Comparison of ENCODE assay signal across 29 cellular contexts in the genomic region with DNA sequence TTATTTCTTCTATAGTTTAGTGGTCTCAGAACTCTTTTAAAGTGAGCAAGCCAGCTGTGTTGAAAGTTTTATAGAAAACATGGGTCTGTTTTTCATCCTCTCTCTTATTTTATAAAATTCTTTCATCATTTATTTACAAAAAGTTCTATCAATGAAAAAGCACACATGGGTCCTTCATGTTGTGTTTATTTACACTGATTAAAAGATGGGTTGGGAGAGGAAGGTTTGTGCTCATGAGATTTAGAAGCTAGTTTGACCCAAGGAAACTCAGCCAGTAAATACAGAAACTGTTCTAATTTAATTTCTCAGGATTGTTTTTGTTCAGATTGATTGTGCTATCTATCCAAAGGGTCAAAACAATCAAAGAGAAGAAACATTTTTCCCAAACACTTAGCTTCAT.
"Had no signal": no experiment of that assay in that cellular context is flagged by ENCODE, and none has a peak within 500 bp of the region (broad histone marks: within the 10 kb centered on the region; RNA-seq: fewer than 3 reads in every experiment).

No MANE protein-coding gene starts in this region.

- H3K27ac ChIP-seq: hepatocyte, lower lobe of right lung, neutrophil, ovary, prostate gland, suprapubic skin, thoracic aorta had no signal

- H3K9me3 Mint-ChIP-seq: naive thymus-derived CD8-positive, alpha-beta T cell; nephron; neural crest cell; stimulated activated effector memory CD8-positive, alpha-beta T cell treated with anti-CD3 and anti-CD28 coated beads, Interleukin-12 subunit alpha, Interleukin-12 subunit beta, amount 100 ng/mL, for 72 hours; stimulated activated naive CD8-positive, alpha-beta T cell treated with anti-CD3 and anti-CD28 coated beads, Interleukin-15, Interleukin-2, amounts not matched to agents 100 ng/mL and 50 ng/mL, for 24 hours had no signal

- H3K36me3 ChIP-seq: heart right ventricle, lower lobe of right lung, neutrophil, ovary, prostate gland, spleen, suprapubic skin, thoracic aorta, transverse colon, upper lobe of left lung had no signal

- H3K4me2 ChIP-seq: hepatocyte had no signal

- H3K27ac Mint-ChIP-seq: naive thymus-derived CD8-positive, alpha-beta T cell; nephron; stimulated activated effector memory CD8-positive, alpha-beta T cell treated with anti-CD3 and anti-CD28 coated beads, Interleukin-12 subunit alpha, Interleukin-12 subunit beta, amount 100 ng/mL, for 72 hours; stimulated activated naive CD8-positive, alpha-beta T cell treated with anti-CD3 and anti-CD28 coated beads, Interleukin-15, Interleukin-2, amounts not matched to agents 100 ng/mL and 50 ng/mL, for 24 hours had no signal

- ATAC-seq: heart right ventricle; left cardiac atrium; left lobe of liver; lower lobe of right lung; naive thymus-derived CD8-positive, alpha-beta T cell; right cardiac atrium; sciatic nerve; stimulated activated effector memory CD8-positive, alpha-beta T cell treated with anti-CD3 and anti-CD28 coated beads, Interleukin-12 subunit alpha, Interleukin-12 subunit beta, amount 100 ng/mL, for 72 hours had no signal

- H2AFZ ChIP-seq: hepatocyte had no signal

- H3K79me2 ChIP-seq: hepatocyte had no signal

- H3K27me3 ChIP-seq: heart right ventricle, hepatocyte, neutrophil, ovary, spleen, suprapubic skin, transverse colon, upper lobe of left lung had no signal

- H3K36me3 Mint-ChIP-seq: naive thymus-derived CD8-positive, alpha-beta T cell; stimulated activated effector memory CD8-positive, alpha-beta T cell treated with anti-CD3 and anti-CD28 coated beads, Interleukin-12 subunit alpha, Interleukin-12 subunit beta, amount 100 ng/mL, for 72 hours had no signal

- DNase-seq: heart right ventricle; kidney glomerular epithelial cell; left cardiac atrium; lower lobe of right lung; mammary epithelial cell; mesenchymal stem cell; naive thymus-derived CD8-positive, alpha-beta T cell; occipital lobe; ovary; posterior cingulate gyrus; retina; right cardiac atrium; spleen; stimulated activated CD4-positive, alpha-beta T cell treated with anti-CD3 and anti-CD28 coated beads, Interleukin-4, amount 100 ng/mL, for 24 hours; stimulated activated naive CD4-positive, alpha-beta T cell; transverse colon; upper lobe of left lung had no signal

- H3K9me3 ChIP-seq: heart right ventricle, lower lobe of right lung, neutrophil, ovary, prostate gland, spleen, suprapubic skin, thoracic aorta, transverse colon, upper lobe of left lung had no signal

- H3K4me3 ChIP-seq: heart right ventricle, hepatocyte, lower lobe of right lung, ovary, prostate gland, skin epidermis, spleen, suprapubic skin, thoracic aorta, transverse colon, upper lobe of left lung had no signal

- H3K4me1 ChIP-seq: prostate gland, spleen had no signal
